8 cellular contexts compared by ENCODE assay signal in the genomic region with DNA sequence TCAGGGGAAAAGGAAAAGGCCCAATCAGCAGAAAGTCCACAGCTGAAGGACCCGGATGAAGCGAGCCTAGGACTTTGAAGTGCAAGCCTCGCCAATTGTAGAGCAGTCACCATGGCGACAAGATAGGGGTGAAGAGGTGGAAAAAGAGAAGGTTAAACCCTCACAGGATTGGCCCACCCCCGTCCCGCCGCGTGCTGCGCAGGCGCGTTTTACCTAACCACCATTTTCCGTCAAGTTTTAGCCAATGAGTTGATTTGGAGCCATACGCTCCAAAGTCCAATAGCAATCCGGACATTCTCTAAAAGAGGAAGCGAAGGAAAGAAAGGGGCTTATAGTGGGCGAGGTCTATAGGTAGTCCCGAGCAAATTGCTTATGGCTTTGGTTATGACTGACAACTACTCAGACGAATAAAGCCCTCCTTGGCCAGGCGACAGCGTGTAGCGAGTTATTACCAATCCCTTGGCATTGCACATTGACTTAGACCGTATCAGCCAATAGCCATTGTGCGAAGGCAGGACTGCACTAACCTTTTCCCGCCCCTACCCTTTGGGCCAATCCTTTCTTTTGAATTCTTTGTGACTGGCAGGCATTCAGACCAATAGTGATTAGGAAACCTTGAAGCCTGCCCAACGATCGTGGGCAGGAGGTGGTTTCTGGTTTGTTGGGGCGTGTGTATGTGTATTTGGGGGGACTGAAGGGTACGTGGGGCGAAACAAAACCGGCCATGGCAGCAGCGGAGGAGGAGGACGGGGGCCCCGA.
DNase-seq lines count a peak whose midpoint lies in the region; ATAC-seq and TF ChIP-seq lines count a peak whose summit lies in the region.

A gene with protein sequence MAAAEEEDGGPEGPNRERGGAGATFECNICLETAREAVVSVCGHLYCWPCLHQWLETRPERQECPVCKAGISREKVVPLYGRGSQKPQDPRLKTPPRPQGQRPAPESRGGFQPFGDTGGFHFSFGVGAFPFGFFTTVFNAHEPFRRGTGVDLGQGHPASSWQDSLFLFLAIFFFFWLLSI (plus strand): TSS at position 618 of the 759 bp plus-strand sequence. CDS start 107 bp downstream, at position 725.

- ATAC-seq in HG03280 (IDR thresholded peaks at IDR 0.05; ENCODE audit: unreplicated experiment): peak; percentile 83
- peak; percentile 89 for ATAC-seq in central memory CD8-positive, alpha-beta T cell (replicated peaks; ENCODE audit: extremely low read depth, poor library complexity, severe bottlenecking)

- H3K36me3 Mint-ChIP-seq in central memory CD8-positive, alpha-beta T cell (ENCODE audit: insufficient read depth): peaks cover 32% of the 10 kb centered on the region

- peak within 1 kb of the TSS; percentile 83 for H3K27ac Mint-ChIP-seq in central memory CD8-positive, alpha-beta T cell (ENCODE audit: low read depth)

- no peaks in the 10 kb centered on the region for H3K9me3 Mint-ChIP-seq in central memory CD8-positive, alpha-beta T cell

- peak within 1 kb of the TSS; percentile 88 for H3K4me3 Mint-ChIP-seq in central memory CD8-positive, alpha-beta T cell

- H3K27me3 Mint-ChIP-seq in central memory CD8-positive, alpha-beta T cell: no peaks in the 10 kb centered on the region

- peaks cover 70% of the 10 kb centered on the region for H3K4me1 Mint-ChIP-seq in central memory CD8-positive, alpha-beta T cell

- peak; percentile 99 for DNase-seq in AG08395 (ENCODE audit: low spot score)
- peak; percentile 99 for DNase-seq in NCI-H345 treated with DMSO at 0.1 percent for 48 hours (lab: John Stamatoyannopoulos, UW; ENCODE audit: unreplicated experiment)
- peak; percentile 91 for DNase-seq in activated CD4-positive, CD25-positive, alpha-beta regulatory T cell treated with anti-CD3 and anti-CD28 coated beads, Interleukin-2, amount 50 U/mL, for 16 hours (ENCODE audit: low read depth, low spot score)
- peak; percentile 71 to 94 for DNase-seq in central memory CD8-positive, alpha-beta T cell (ENCODE audit: low spot score in 2 of 2)
- peak; percentile 100 for DNase-seq in iris pigment epithelial cell (ENCODE audit: low read depth)
- peak; percentile 82 for DNase-seq in stimulated activated CD4-positive, alpha-beta T cell treated with anti-CD3 and anti-CD28 coated beads, Interleukin-12 subunit alpha, Interleukin-12 subunit beta, amount 100 ng/mL, for 4 hours

- peak; percentile 40 for TF ChIP-seq POLR2A in GM18951 (IDR thresholded peaks at IDR 0.05; ENCODE audit: extremely low read depth, insufficient read depth, insufficient read length)

- in situ Hi-C loops in GM18951 (cut with MboI; ENCODE audit: low sequenced_read_pairs, unreplicated experiment): no loop called here

Comparison
In these comparisons a context has a peak if more than half of its experiments do, and no peak if none do; other contexts are left out.
1. Peak in every context shown above with its lines: DNase-seq and ATAC-seq.